Comparison of ENCODE assay signal across 19 cellular contexts in genomic region chr2:12951657-12951973, GRCh38.
DNase-seq lines count a peak whose midpoint lies in the region; ATAC-seq, FAIRE-seq and TF ChIP-seq lines count a peak whose summit lies in the region.
"Had no signal": no experiment of that assay in that cellular context is flagged by ENCODE, and none has a peak within 500 bp of the region (broad histone marks: within the 10 kb centered on the region; RNA-seq: fewer than 3 reads in every experiment).

No MANE protein-coding gene starts in this region.

- no peaks in the 10 kb centered on the region for H3K79me2 ChIP-seq in GM23248 (ENCODE audit: insufficient read depth)
- H3K79me2 ChIP-seq in endothelial cell of umbilical vein (ENCODE audit: control insufficient read depth, insufficient read depth, low read length) = no peaks in the 10 kb centered on the region

- H3K4me2 ChIP-seq in GM23248 (ENCODE audit: unreplicated experiment) (peak overlapping the region; percentile 40), endothelial cell of umbilical vein (ENCODE audit: insufficient read depth, low read length) (peak overlapping the region; percentile 90)
- H3K4me2 ChIP-seq: KMS-11 had no signal

- peaks cover 53% of the 10 kb centered on the region for H3K4me1 Mint-ChIP-seq in osteocyte (ENCODE audit: unreplicated experiment)

- DNase-seq in GM23248 = no peak
- peak; percentile 18 for DNase-seq in SK-MEL-5 (ENCODE audit: low read depth, low spot score)
- DNase-seq in endothelial cell of umbilical vein (ENCODE audit: low read depth, low spot score) = no peak
- DNase-seq in osteocyte (ENCODE audit: extremely low spot score, unreplicated experiment) = no peak
- DNase-seq in sigmoid colon = no peak
- no peak for DNase-seq in stimulated activated CD4-positive, alpha-beta T cell treated with anti-CD3 and anti-CD28 coated beads, Interleukin-2, amount 100 ng/mL, for 48 hours
- DNase-seq in ecto neural progenitor cell (ENCODE audit: low spot score) = no peak
- DNase-seq: ACHN, AML-193, COR-L47, H7, NCI-H1092, NCI-H2081 treated with DMSO at 0.1 percent for 48 hours, NCI-H510A treated with DMSO at 0.1 percent for 48 hours, NCI-H82 had no signal

- TF ChIP-seq POLR2A in endothelial cell of umbilical vein (IDR thresholded peaks at IDR 0.05; ENCODE audit: low read depth, low read length) (no peak), sigmoid colon (IDR thresholded peaks at IDR 0.05) (no peak)

- peak overlapping the region; percentile 85 for H3K27ac Mint-ChIP-seq in osteocyte (ENCODE audit: unreplicated experiment)

- no peak overlapping the region for H3K4me3 ChIP-seq in GM23248
- H3K4me3 ChIP-seq in endothelial cell of umbilical vein (replicated peaks in 1 of 3; ENCODE audit: insufficient read depth in 1 of 3, low read depth in 1 of 3, low read length in 3 of 3) = no peak overlapping the region
- H3K4me3 ChIP-seq in sigmoid colon = no peak overlapping the region

- CTCF ChIA-PET in endothelial cell of umbilical vein (lab: Charles Lee) = interaction anchor here (2.1 to 2.9 kb wide), 3 partner anchors 12 to 55 kb away, joined by 5 to 12 read pairs (median 12); no protein-coding TSS in a partner anchor

- H3K9ac ChIP-seq in GM23248 (no peak overlapping the region), endothelial cell of umbilical vein (replicated peaks; ENCODE audit: extremely low read depth, insufficient read depth, low read length) (no peak overlapping the region)
- H3K9ac ChIP-seq: KMS-11 had no signal

- H3K4me3 Mint-ChIP-seq in osteocyte (ENCODE audit: unreplicated experiment) = peak overlapping the region; percentile 67

- no peaks in the 10 kb centered on the region for H3K36me3 ChIP-seq in GM23248 (ENCODE audit: low read depth)
- H3K36me3 ChIP-seq in endothelial cell of umbilical vein (ENCODE audit: control insufficient read depth in 2 of 2, extremely low read depth in 1 of 2, insufficient read depth in 2 of 2, low read length in 2 of 2) = no peaks in the 10 kb centered on the region
- H3K36me3 ChIP-seq in sigmoid colon = no peaks in the 10 kb centered on the region

- TSS peak; percentile 98 for BruUV-seq in endothelial cell of umbilical vein (replicated peaks; lab: Mats Ljungman, UMichigan)

- H3K9me1 ChIP-seq in endothelial cell of umbilical vein (replicated peaks; ENCODE audit: control insufficient read depth, extremely low read depth, insufficient read depth, low read length) = no peaks in the 10 kb centered on the region

- no peak for TF ChIP-seq EP300 in sigmoid colon (IDR thresholded peaks at IDR 0.05)

- no peaks in the 10 kb centered on the region for H3K9me3 Mint-ChIP-seq in osteocyte (ENCODE audit: unreplicated experiment)

- H3K27me3 ChIP-seq in GM23248 (replicated peaks; ENCODE audit: insufficient read depth) = no peaks in the 10 kb centered on the region
- no peaks in the 10 kb centered on the region for H3K27me3 ChIP-seq in endothelial cell of umbilical vein (ENCODE audit: control insufficient read depth in 2 of 2, insufficient read depth in 2 of 2, low read length in 2 of 2)
- no peaks in the 10 kb centered on the region for H3K27me3 ChIP-seq in sigmoid colon

- FAIRE-seq in endothelial cell of umbilical vein (lab: Jason Lieb, UNC) = no peak
- FAIRE-seq: GM12892, HepG2 had no signal

- peaks cover 40% of the 10 kb centered on the region for H3K4me1 ChIP-seq in GM23248 (ENCODE audit: insufficient read depth)
- H3K4me1 ChIP-seq in endothelial cell of umbilical vein (ENCODE audit: control insufficient read depth, extremely low read depth, insufficient read depth, low read length) = peaks cover 17% of the 10 kb centered on the region
- no peaks in the 10 kb centered on the region for H3K4me1 ChIP-seq in sigmoid colon

- H3K9me3 ChIP-seq in GM23248 (ENCODE audit: low read depth) = no peaks in the 10 kb centered on the region
- H3K9me3 ChIP-seq in endothelial cell of umbilical vein (replicated peaks; ENCODE audit: control insufficient read depth, insufficient read depth, low read length) = no peaks in the 10 kb centered on the region
- no peaks in the 10 kb centered on the region for H3K9me3 ChIP-seq in sigmoid colon

- dilution Hi-C loops in endothelial cell of umbilical vein (cut with MboI; ENCODE audit: extremely low pct_ligation_motif_present, low sequenced_read_pairs) = no loop called here

- WGBS in GM23248 (ENCODE audit: low coverage in 1 of 2, low lambda C conversion rate in 2 of 2, missing lambda C conversion rate in 2 of 2), 2 experiments = 54 to 56% methylated on average over 2 of the region's 2 CpGs
- 47 to 55% methylated on average over 2 of the region's 2 CpGs for whole genome bisulfite sequencing in sigmoid colon, 2 donors

- no peaks in the 10 kb centered on the region for H3K27me3 Mint-ChIP-seq in osteocyte (ENCODE audit: unreplicated experiment)

- ATAC-seq in GM21367 (IDR thresholded peaks at IDR 0.05; ENCODE audit: unreplicated experiment) = no peak
- ATAC-seq: HepG2 had no signal

- no peaks in the 10 kb centered on the region for H3K9me2 ChIP-seq in GM23248 (ENCODE audit: insufficient read depth)

- H3K27ac ChIP-seq in GM23248 = peak overlapping the region; percentile 51
- H3K27ac ChIP-seq in endothelial cell of umbilical vein (ENCODE audit: insufficient read depth, low read depth, low read length) = peak overlapping the region; percentile 54
- H3K27ac ChIP-seq in sigmoid colon = no peak overlapping the region
- H3K27ac ChIP-seq: KMS-11 had no signal

- H3K36me3 Mint-ChIP-seq in osteocyte (ENCODE audit: unreplicated experiment) = no peaks in the 10 kb centered on the region

- POLR2A ChIA-PET in endothelial cell of umbilical vein (lab: Charles Lee) = no interaction called here

- H2AFZ ChIP-seq in GM23248 (peak overlapping the region; percentile 33; the same call in 1 of the 2 replicates), endothelial cell of umbilical vein (ENCODE audit: low read depth, low read length) (no peak overlapping the region)

- in situ Hi-C loops in GM23248 (cut with MboI) (no loop called here), SK-MEL-5 (cut with HindIII; ENCODE audit: low pct_unique_long_range_greater_than_20kb, low sequenced_read_pairs) (no loop called here)

- H3F3A ChIP-seq in GM23248 (ENCODE audit: insufficient read depth) = peaks cover 21% of the 10 kb centered on the region

- H4K20me1 ChIP-seq in GM23248 (ENCODE audit: insufficient read depth) (no peaks in the 10 kb centered on the region), endothelial cell of umbilical vein (replicated peaks; ENCODE audit: control insufficient read depth, extremely low read depth, insufficient read depth, low read length) (no peaks in the 10 kb centered on the region)

- TF ChIP-seq CTCF in endothelial cell of umbilical vein (IDR thresholded peaks at IDR 0.05; ENCODE audit: extremely low read depth in 1 of 2, insufficient read depth in 1 of 2, low read depth in 1 of 2, low read length in 2 of 2) (no peak), osteocyte (IDR thresholded peaks at IDR 0.05) (no peak), sigmoid colon (IDR thresholded peaks at IDR 0.05) (no peak)

- intact Hi-C loops in endothelial cell of umbilical vein (cut with micrococcal nuclease) = loop anchor here (1.0 to 10.0 kb wide), 4 partner anchors 14 to 777 kb away; no protein-coding TSS in a partner anchor
- intact Hi-C loops in sigmoid colon (cut with DNase I) = no loop called here

TF ChIP-seq in endothelial cell of umbilical vein, 7 proteins besides CTCF, POLR2A, EP300 and RAD21:
- no peak for TF ChIP-seq EZH2 (IDR thresholded peaks at IDR 0.05; ENCODE audit: borderline replicate concordance, low read depth, low read length, severe bottlenecking)
- peak; percentile 57 for TF ChIP-seq GATA2 (IDR thresholded peaks at IDR 0.05; ENCODE audit: insufficient read depth, insufficient read length, low read depth, low read length)
TF ChIP-seq in endothelial cell of umbilical vein: peak in this region for 1.

Comparison
In these comparisons a context has a peak if more than half of its experiments do, and no peak if none do; other contexts are left out.
1. H3K27ac ChIP-seq: peak in GM23248 (single experiment) and endothelial cell of umbilical vein (single experiment); none in sigmoid colon (0 of 4).